ENCODE assay signal across 1 cellular context in genomic region chr11:35711173-35711910, GRCh38.
TF ChIP-seq lines count a peak whose summit lies in the region.

No MANE protein-coding gene starts in this region.

TF ChIP-seq in K562, 482 proteins besides CTCF, POLR2A, EP300 and RAD21 (continued from another document):
- TF ChIP-seq ZBTB49 (CRISPR knock-in tag; IDR thresholded peaks at IDR 0.05; ENCODE audit: borderline replicate concordance), result no peak
- no peak for TF ChIP-seq TEAD1 (CRISPR knock-in tag; IDR thresholded peaks at IDR 0.05)
- TF ChIP-seq, protein P1, sequence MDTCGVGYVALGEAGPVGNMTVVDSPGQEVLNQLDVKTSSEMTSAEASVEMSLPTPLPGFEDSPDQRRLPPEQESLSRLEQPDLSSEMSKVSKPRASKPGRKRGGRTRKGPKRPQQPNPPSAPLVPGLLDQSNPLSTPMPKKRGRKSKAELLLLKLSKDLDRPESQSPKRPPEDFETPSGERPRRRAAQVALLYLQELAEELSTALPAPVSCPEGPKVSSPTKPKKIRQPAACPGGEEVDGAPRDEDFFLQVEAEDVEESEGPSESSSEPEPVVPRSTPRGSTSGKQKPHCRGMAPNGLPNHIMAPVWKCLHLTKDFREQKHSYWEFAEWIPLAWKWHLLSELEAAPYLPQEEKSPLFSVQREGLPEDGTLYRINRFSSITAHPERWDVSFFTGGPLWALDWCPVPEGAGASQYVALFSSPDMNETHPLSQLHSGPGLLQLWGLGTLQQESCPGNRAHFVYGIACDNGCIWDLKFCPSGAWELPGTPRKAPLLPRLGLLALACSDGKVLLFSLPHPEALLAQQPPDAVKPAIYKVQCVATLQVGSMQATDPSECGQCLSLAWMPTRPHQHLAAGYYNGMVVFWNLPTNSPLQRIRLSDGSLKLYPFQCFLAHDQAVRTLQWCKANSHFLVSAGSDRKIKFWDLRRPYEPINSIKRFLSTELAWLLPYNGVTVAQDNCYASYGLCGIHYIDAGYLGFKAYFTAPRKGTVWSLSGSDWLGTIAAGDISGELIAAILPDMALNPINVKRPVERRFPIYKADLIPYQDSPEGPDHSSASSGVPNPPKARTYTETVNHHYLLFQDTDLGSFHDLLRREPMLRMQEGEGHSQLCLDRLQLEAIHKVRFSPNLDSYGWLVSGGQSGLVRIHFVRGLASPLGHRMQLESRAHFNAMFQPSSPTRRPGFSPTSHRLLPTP (IDR thresholded peaks at IDR 0.05; ENCODE audit: borderline replicate concordance, extremely low read depth, insufficient read length), result no peak
- no peak for TF ChIP-seq BHLHE40 (IDR thresholded peaks at IDR 0.05; ENCODE audit: low read length)
TF ChIP-seq in K562: peak in this region for 2.
